Comparison of ENCODE assay signal across 18 cellular contexts in the genomic region with DNA sequence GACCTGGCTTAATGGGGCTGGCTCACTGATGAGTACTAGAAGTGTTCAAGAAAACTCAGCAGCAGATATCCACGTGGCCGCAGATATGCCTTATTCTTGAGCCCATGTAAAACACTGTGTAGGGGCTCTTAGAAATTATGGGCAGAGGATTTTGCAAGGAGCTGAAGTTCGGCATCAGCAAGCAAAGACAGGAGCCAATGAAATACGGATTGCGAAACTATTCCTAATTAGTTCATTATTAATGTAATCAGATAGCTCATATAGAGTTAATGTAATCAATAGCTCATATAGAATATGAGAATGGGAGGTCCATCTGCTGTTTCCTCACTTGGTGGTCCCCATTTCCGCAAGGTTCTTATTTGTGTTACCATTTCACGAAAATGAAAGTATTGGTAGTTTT. TPM values are rescaled to one million over a fixed set of nuclear protein-coding genes. Genes with fewer than 3 reads are reported as not detected.
DNase-seq lines count a peak whose midpoint lies in the region; ATAC-seq, FAIRE-seq and TF ChIP-seq lines count a peak whose summit lies in the region.
"Had no signal": no experiment of that assay in that cellular context is flagged by ENCODE, and none has a peak within 500 bp of the region (broad histone marks: within the 10 kb centered on the region; RNA-seq: fewer than 3 reads in every experiment).

No MANE protein-coding gene starts in this region.

- no peak overlapping the region for H2AFZ ChIP-seq in K562 (ENCODE audit: low read depth, low read length)
- H2AFZ ChIP-seq: GM23248 had no signal

- no peak for TF ChIP-seq EP300 in K562 (IDR thresholded peaks at IDR 0.05; ENCODE audit: low read length)

- H3K9me3 ChIP-seq in K562 (replicated peaks; ENCODE audit: control insufficient read depth, insufficient read depth, low read depth, low read length): no peaks in the 10 kb centered on the region

- H3K4me1 Mint-ChIP-seq in IgD-negative memory B cell (peaks cover 20 to 32% (median 23%) of the 10 kb centered on the region in 3 donors), memory B cell (peaks cover 27% of the 10 kb centered on the region), natural killer cell (peaks cover 6 to 17% of the 10 kb centered on the region in 2 donors)
- H3K4me1 Mint-ChIP-seq: H9 had no signal

- no peaks in the 10 kb centered on the region; the same call in 1 of the 3 replicates for H3K79me2 ChIP-seq in K562 (ENCODE audit: control insufficient read depth, insufficient read depth, low read length)

- POLR2A ChIA-PET in K562 (lab: Yijun Ruan, JAX): interaction anchor here (0.7 kb wide), 1 partner anchor 743 kb away, joined by 4 read pairs; no protein-coding TSS in a partner anchor

- H3K9me1 ChIP-seq in K562 (ENCODE audit: control insufficient read depth, insufficient read depth, low read length): no peaks in the 10 kb centered on the region

- peak; percentile 31 for DNase-seq in GM12865 (ENCODE audit: low read depth)
- DNase-seq in K562 (ENCODE audit: extremely low read depth in 1 of 4, low spot score in 3 of 4): no peak
- no peak for DNase-seq in memory B cell (ENCODE audit: low spot score in 2 of 2)
- no peak for DNase-seq in inferior parietal cortex (ENCODE audit: extremely low spot score)
- DNase-seq in frontal cortex (ENCODE audit: low spot score in 2 of 2): no peak
- no peak for DNase-seq in natural killer cell
- DNase-seq: CD4-positive, CD25-positive, alpha-beta regulatory T cell; EL; GM23248; H9; HFFc6; NCI-H345; NCI-H524; NCI-H774; SHP77 had no signal

- no peak overlapping the region for H3K9ac ChIP-seq in K562 (ENCODE audit: insufficient read depth in 1 of 2, low read depth in 2 of 2, low read length in 2 of 2)
- H3K9ac ChIP-seq: GM23248, KMS-11 had no signal

- H3K4me3 Mint-ChIP-seq in IgD-negative memory B cell: peak overlapping the region; percentile 27 to 91 (median 66)
- H3K4me3 Mint-ChIP-seq in memory B cell: peak overlapping the region; percentile 57
- no peak overlapping the region for H3K4me3 Mint-ChIP-seq in natural killer cell
- H3K4me3 Mint-ChIP-seq: CD4-positive, CD25-positive, alpha-beta regulatory T cell; H9; HFFc6 had no signal

- no peak overlapping the region for H3K4me2 ChIP-seq in K562 (ENCODE audit: insufficient read depth, low read length)
- H3K4me2 ChIP-seq: KMS-11 had no signal

- TF ChIP-seq CTCF in GM12865 (IDR thresholded peaks at IDR 0.05; ENCODE audit: insufficient read depth, low read depth, low read length, missing control alignments) (no peak), K562 (IDR thresholded peaks at IDR 0.05 in 2 of 3, conservative IDR thresholded peaks at IDR 0.05 in 1 of 3; ENCODE audit: insufficient read depth in 2 of 3, low read depth in 1 of 3, low read length in 3 of 3) (no peak), natural killer cell (IDR thresholded peaks at IDR 0.05) (no peak)

- FAIRE-seq in K562 (lab: Jason Lieb, UNC) (no peak), frontal cortex (lab: Jason Lieb, UNC) (no peak)

- intact Hi-C loops in K562 (cut with micrococcal nuclease) (no loop called here), natural killer cell (cut with micrococcal nuclease) (no loop called here)

- 82% methylated on average over 6 of the region's 7 CpGs for WGBS in K562 (ENCODE audit: insufficient coverage, low coverage, missing lambda C conversion rate)

- no peak for TF ChIP-seq POLR2A in K562 (conservative IDR thresholded peaks at IDR 0.05)

- no peaks in the 10 kb centered on the region for H4K20me1 ChIP-seq in K562 (replicated peaks; ENCODE audit: control insufficient read depth, insufficient read depth, low read length)

- no peak overlapping the region for H3K27ac ChIP-seq in K562 (ENCODE audit: extremely low read depth, low read depth, low read length)
- H3K27ac ChIP-seq: GM23248, KMS-11 had no signal

- ATAC-seq in K562: no peak
- ATAC-seq in memory B cell (ENCODE audit: low read depth): no peak
- ATAC-seq in GM19035 (IDR thresholded peaks at IDR 0.05; ENCODE audit: unreplicated experiment): no peak
- no peak for ATAC-seq in natural killer cell

- no peaks in the 10 kb centered on the region for H3K9me3 Mint-ChIP-seq in IgD-negative memory B cell
- no peaks in the 10 kb centered on the region for H3K9me3 Mint-ChIP-seq in memory B cell
- H3K9me3 Mint-ChIP-seq in natural killer cell: no peaks in the 10 kb centered on the region
- H3K9me3 Mint-ChIP-seq: CD4-positive, CD25-positive, alpha-beta regulatory T cell; H9; HFFc6 had no signal

- H3K27me3 Mint-ChIP-seq in IgD-negative memory B cell (no peaks in the 10 kb centered on the region), memory B cell (no peaks in the 10 kb centered on the region), natural killer cell (ENCODE audit: low read depth in 2 of 2) (no peaks in the 10 kb centered on the region)
- H3K27me3 Mint-ChIP-seq: CD4-positive, CD25-positive, alpha-beta regulatory T cell had no signal

- H3K36me3 ChIP-seq in K562 (ENCODE audit: control insufficient read depth, insufficient read depth, low read length): peaks cover 7% of the 10 kb centered on the region; the same call in 1 of the 3 replicates

- no peak for TF ChIP-seq RAD21 in K562 (CRISPR knock-in tag; conservative IDR thresholded peaks at IDR 0.05 in 1 of 2, IDR thresholded peaks at IDR 0.05 in 1 of 2)

- CTCF ChIA-PET in K562 (lab: Yijun Ruan, JAX; ENCODE audit: low intra/inter-chr PET ratio): no interaction called here

- H3K36me3 Mint-ChIP-seq in IgD-negative memory B cell (peaks cover 8% of the 10 kb centered on the region), memory B cell (peaks cover 15% of the 10 kb centered on the region), natural killer cell (no peaks in the 10 kb centered on the region)

- in situ Hi-C loops in K562 (cut with MboI): no loop called here

- H3K4me1 ChIP-seq in K562 (replicated peaks in 1 of 2; ENCODE audit: control insufficient read depth in 2 of 2, insufficient read depth in 2 of 2, low read length in 2 of 2): no peaks in the 10 kb centered on the region

- no TSS peak for BruUV-seq in K562 (replicated peaks; lab: Mats Ljungman, UMichigan)

- H3K27me3 ChIP-seq in K562 (ENCODE audit: control insufficient read depth in 2 of 2, insufficient read depth in 2 of 2, low read length in 2 of 2): no peaks in the 10 kb centered on the region

- H3K4me3 ChIP-seq in GM12865 (ENCODE audit: low read depth, low read length) (peak overlapping the region; percentile 36), K562 (no peak overlapping the region)
- H3K4me3 ChIP-seq: GM23248 had no signal

- H3K27ac Mint-ChIP-seq in IgD-negative memory B cell (no peak overlapping the region), memory B cell (no peak overlapping the region), natural killer cell (no peak overlapping the region)
- H3K27ac Mint-ChIP-seq: H9, HFFc6 had no signal

TF ChIP-seq in K562, 482 proteins besides CTCF, POLR2A, EP300 and RAD21:
- TF ChIP-seq MCM7 (IDR thresholded peaks at IDR 0.05): no peak
- TF ChIP-seq CEBPB (tag; IDR thresholded peaks at IDR 0.05): peak; percentile 52
- no peak for TF ChIP-seq CEBPG (CRISPR knock-in tag; IDR thresholded peaks at IDR 0.05)
- TF ChIP-seq CEBPG (tag; conservative IDR thresholded peaks at IDR 0.05 in 1 of 2, IDR thresholded peaks at IDR 0.05 in 1 of 2): peak in 1 of 2 experiments; percentile 44; a peak in 1 of 4 replicates
- TF ChIP-seq, protein P1, sequence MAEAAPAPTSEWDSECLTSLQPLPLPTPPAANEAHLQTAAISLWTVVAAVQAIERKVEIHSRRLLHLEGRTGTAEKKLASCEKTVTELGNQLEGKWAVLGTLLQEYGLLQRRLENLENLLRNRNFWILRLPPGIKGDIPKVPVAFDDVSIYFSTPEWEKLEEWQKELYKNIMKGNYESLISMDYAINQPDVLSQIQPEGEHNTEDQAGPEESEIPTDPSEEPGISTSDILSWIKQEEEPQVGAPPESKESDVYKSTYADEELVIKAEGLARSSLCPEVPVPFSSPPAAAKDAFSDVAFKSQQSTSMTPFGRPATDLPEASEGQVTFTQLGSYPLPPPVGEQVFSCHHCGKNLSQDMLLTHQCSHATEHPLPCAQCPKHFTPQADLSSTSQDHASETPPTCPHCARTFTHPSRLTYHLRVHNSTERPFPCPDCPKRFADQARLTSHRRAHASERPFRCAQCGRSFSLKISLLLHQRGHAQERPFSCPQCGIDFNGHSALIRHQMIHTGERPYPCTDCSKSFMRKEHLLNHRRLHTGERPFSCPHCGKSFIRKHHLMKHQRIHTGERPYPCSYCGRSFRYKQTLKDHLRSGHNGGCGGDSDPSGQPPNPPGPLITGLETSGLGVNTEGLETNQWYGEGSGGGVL (CRISPR knock-in tag; IDR thresholded peaks at IDR 0.05): no peak

RNA-seq across cellular contexts. Expression of a gene that starts 9.0 kb away (rescaled TPM):
- polyA plus RNA-seq in IgD-negative memory B cell (11.5 TPM), K562 (2011; rRNA removed) (20.4 and 21.1 TPM in 2 replicates), K562 (2014; fragmentation: Illumina TruSeq; extraction: Trizol) (20.8 and 23.1 TPM in 2 replicates), K562 (2014; fragmentation: Nextera tagmentation; extraction: Ambion mirVana) (1 to 10 TPM; 4.7 to 5.2 TPM), K562 (2014; rRNA removed) (13.0 and 13.4 TPM in 2 replicates)
- total RNA-seq in K562 (2011; cell fraction: chromatin; rRNA removed; ENCODE audit: low replicate concordance): 26.8 and 51.3 TPM in 2 replicates
- 11.5 and 15.0 TPM in 2 replicates for total RNA-seq in K562 (2011; cell fraction: nucleolus; rRNA removed)
- total RNA-seq in K562 (2011; cell fraction: nucleoplasm; rRNA removed): 19.8 and 21.6 TPM in 2 replicates
- total RNA-seq in K562 (2014; rRNA removed) (14.3 and 15.5 TPM in 2 replicates), K562 (2014; rRNA removed; fragmentation: Illumina TruSeq; extraction: Trizol) (18.7 and 19.7 TPM in 2 replicates), K562 (2015; rRNA removed; fragmentation: Illumina TruSeq; extraction: Trizol) (22.1 and 25.0 TPM in 2 replicates), K562 (2021) (20.8 and 22.2 TPM in 2 replicates), frontal cortex (141 TPM), natural killer cell (10 to 100 TPM; 61.3 to 67.0 (median 62.7) TPM)
- polyA plus RNA-seq in K562 (2011; cell fraction: cytosol; rRNA removed): 9.6 and 14.7 TPM in 2 replicates
- polyA plus RNA-seq in K562 (2011; cell fraction: nucleus; rRNA removed): 9.6 and 17.2 TPM in 2 replicates
- 9.6 and 11.8 TPM in 2 replicates for polyA plus RNA-seq in K562 (2012)
- 57.1 and 60.2 TPM in 2 replicates for polyA minus RNA-seq in K562 (2011; rRNA and poly(A)+ RNA removed)
- polyA minus RNA-seq in K562 (2011; cell fraction: cytosol; rRNA and poly(A)+ RNA removed): 22.4 and 33.8 TPM in 2 replicates
- polyA minus RNA-seq in K562 (2011; cell fraction: nucleus; rRNA and poly(A)+ RNA removed): 16.8 and 31.2 TPM in 2 replicates
